Comparison of ENCODE assay signal across 1 cellular context in genomic region chr1:12229835-12230548, GRCh38.
TF ChIP-seq lines count a peak whose summit lies in the region.

Gene VPS13D, plus strand, starts transcription at chr1:12230030. Its CDS starts 4,237 bp downstream, at chr1:12234267.

TF ChIP-seq in HepG2, 621 proteins besides CTCF, POLR2A, EP300 and RAD21 (continued from another document and continues in another):
- no peak for TF ChIP-seq NFAT5 (CRISPR knock-in tag; IDR thresholded peaks at IDR 0.05)
- TF ChIP-seq ZNF773 (CRISPR knock-in tag; IDR thresholded peaks at IDR 0.05; ENCODE audit: borderline replicate concordance), result peak; percentile 50; the same call in 1 of the 2 replicates
- no peak for TF ChIP-seq RELA (CRISPR knock-in tag; IDR thresholded peaks at IDR 0.05)
- TF ChIP-seq ZBTB42 (CRISPR knock-in tag; IDR thresholded peaks at IDR 0.05), result no peak
- TF ChIP-seq ZEB1 (IDR thresholded peaks at IDR 0.05; ENCODE audit: insufficient replicate concordance, low read depth), result no peak
- TF ChIP-seq ZNF180 (CRISPR knock-in tag; IDR thresholded peaks at IDR 0.05; ENCODE audit: borderline replicate concordance, low read depth), result no peak
- TF ChIP-seq ZNF687 (CRISPR knock-in tag; IDR thresholded peaks at IDR 0.05), result peak; percentile 62
- TF ChIP-seq FOXM1 (CRISPR knock-in tag; IDR thresholded peaks at IDR 0.05), result no peak
- TF ChIP-seq KDM2A (CRISPR knock-in tag; IDR thresholded peaks at IDR 0.05; ENCODE audit: borderline replicate concordance, low read depth), result peak; percentile 75; the same call in 1 of the 2 replicates
- TF ChIP-seq HCFC1 (IDR thresholded peaks at IDR 0.05; ENCODE audit: low read depth, low read length), result peak; percentile 63; the same call in 1 of the 2 replicates
- TF ChIP-seq ZBTB1 (CRISPR knock-in tag; IDR thresholded peaks at IDR 0.05; ENCODE audit: borderline replicate concordance), result no peak
- no peak for TF ChIP-seq IRF9 (CRISPR knock-in tag; IDR thresholded peaks at IDR 0.05; ENCODE audit: borderline replicate concordance)
- TF ChIP-seq NKX3-1 (CRISPR knock-in tag; IDR thresholded peaks at IDR 0.05), result 0 out of 2 replicates have a peak, but pooled peaks have one; percentile 36
- no peak for TF ChIP-seq RFXANK (CRISPR knock-in tag; IDR thresholded peaks at IDR 0.05)
- TF ChIP-seq HBP1 (CRISPR knock-in tag; IDR thresholded peaks at IDR 0.05; ENCODE audit: low read depth), result 0 out of 2 replicates have a peak, but pooled peaks have one; percentile 31
- TF ChIP-seq SIX1 (CRISPR knock-in tag; IDR thresholded peaks at IDR 0.05; ENCODE audit: borderline replicate concordance), result no peak
- TF ChIP-seq SNAPC4 (CRISPR knock-in tag; IDR thresholded peaks at IDR 0.05), result no peak
- TF ChIP-seq EZH2 (conservative IDR thresholded peaks at IDR 0.05; ENCODE audit: low read depth, low read length), result no peak
- no peak for TF ChIP-seq MTA1 (CRISPR knock-in tag; IDR thresholded peaks at IDR 0.05; ENCODE audit: borderline replicate concordance)
- no peak for TF ChIP-seq ZNF619 (CRISPR knock-in tag; IDR thresholded peaks at IDR 0.05)
- TF ChIP-seq RFXAP (CRISPR knock-in tag; IDR thresholded peaks at IDR 0.05; ENCODE audit: borderline replicate concordance), result peak; percentile 55; the same call in 1 of the 2 replicates
- TF ChIP-seq PPARG (CRISPR knock-in tag; conservative IDR thresholded peaks at IDR 0.05), result no peak
- peak; percentile 64; the same call in 1 of the 2 replicates for TF ChIP-seq GABPB1 (CRISPR knock-in tag; IDR thresholded peaks at IDR 0.05)
- 0 out of 2 replicates have a peak, but pooled peaks have one; percentile 36 for TF ChIP-seq ZNF772 (CRISPR knock-in tag; IDR thresholded peaks at IDR 0.05)
- TF ChIP-seq MTERF4 (CRISPR knock-in tag; IDR thresholded peaks at IDR 0.05), result no peak
- TF ChIP-seq MYPOP (CRISPR knock-in tag; IDR thresholded peaks at IDR 0.05), result 0 out of 2 replicates have a peak, but pooled peaks have one; percentile 40
- peak; percentile 54 for TF ChIP-seq HDAC1 (CRISPR knock-in tag; IDR thresholded peaks at IDR 0.05)
- 0 out of 2 replicates have a peak, but pooled peaks have one; percentile 17 for TF ChIP-seq ZBTB38 (CRISPR knock-in tag; IDR thresholded peaks at IDR 0.05)
- TF ChIP-seq ZNF562 (CRISPR knock-in tag; IDR thresholded peaks at IDR 0.05; ENCODE audit: borderline replicate concordance), result no peak
- peak; percentile 66; the same call in 1 of the 2 replicates for TF ChIP-seq ARID4A (CRISPR knock-in tag; IDR thresholded peaks at IDR 0.05; ENCODE audit: borderline replicate concordance)
